8 cellular contexts compared by ENCODE assay signal in genomic region chr2:191376981-191377629, GRCh38.
A peak's percentile ranks its signal among the peaks of the same experiment; 100 is the strongest.
DNase-seq lines count a peak whose midpoint lies in the region; ATAC-seq lines count a peak whose summit lies in the region.

No MANE protein-coding gene starts in this region.

- H3K36me3 Mint-ChIP-seq in stimulated activated effector memory CD8-positive, alpha-beta T cell treated with anti-CD3 and anti-CD28 coated beads, Interleukin-12 subunit alpha, Interleukin-12 subunit beta, amount 100 ng/mL, for 72 hours, result no peaks in the 10 kb centered on the region

- H3K4me1 Mint-ChIP-seq in stimulated activated effector memory CD8-positive, alpha-beta T cell treated with anti-CD3 and anti-CD28 coated beads, Interleukin-12 subunit alpha, Interleukin-12 subunit beta, amount 100 ng/mL, for 72 hours, result peaks cover 12% of the 10 kb centered on the region

- peak; percentile 70 for ATAC-seq in GM21528 (IDR thresholded peaks at IDR 0.05; ENCODE audit: low FRiP score, unreplicated experiment)
- ATAC-seq in stimulated activated effector memory CD8-positive, alpha-beta T cell treated with anti-CD3 and anti-CD28 coated beads, Interleukin-12 subunit alpha, Interleukin-12 subunit beta, amount 100 ng/mL, for 72 hours, result peak; percentile 78
- no peak for ATAC-seq in GM18520 (IDR thresholded peaks at IDR 0.05; ENCODE audit: unreplicated experiment)
- ATAC-seq in HG03457 (IDR thresholded peaks at IDR 0.05; ENCODE audit: unreplicated experiment), result no peak

- H3K4me3 Mint-ChIP-seq in stimulated activated effector memory CD8-positive, alpha-beta T cell treated with anti-CD3 and anti-CD28 coated beads, Interleukin-12 subunit alpha, Interleukin-12 subunit beta, amount 100 ng/mL, for 72 hours, result no peak overlapping the region

- H3K9me3 Mint-ChIP-seq in stimulated activated effector memory CD8-positive, alpha-beta T cell treated with anti-CD3 and anti-CD28 coated beads, Interleukin-12 subunit alpha, Interleukin-12 subunit beta, amount 100 ng/mL, for 72 hours, result no peaks in the 10 kb centered on the region

- DNase-seq in COLO668 (lab: John Stamatoyannopoulos, UW; ENCODE audit: unreplicated experiment), result peak; percentile 46
- DNase-seq in M059J (ENCODE audit: low read depth), result peak; percentile 94
- DNase-seq in amygdala (lab: John Stamatoyannopoulos, UW), result peak in 33 of 56 donors; percentile 1 to 67 (median 15)
- peak; percentile 95 for DNase-seq in iris pigment epithelial cell (ENCODE audit: low read depth)
- DNase-seq in stimulated activated effector memory CD8-positive, alpha-beta T cell treated with anti-CD3 and anti-CD28 coated beads, Interleukin-12 subunit alpha, Interleukin-12 subunit beta, amount 100 ng/mL, for 72 hours (ENCODE audit: low spot score in 2 of 2), result no peak

- no peak overlapping the region for H3K27ac Mint-ChIP-seq in stimulated activated effector memory CD8-positive, alpha-beta T cell treated with anti-CD3 and anti-CD28 coated beads, Interleukin-12 subunit alpha, Interleukin-12 subunit beta, amount 100 ng/mL, for 72 hours

Comparison
In these comparisons a context has a peak if more than half of its experiments do, and no peak if none do; other contexts are left out.
1. DNase-seq: peak in COLO668 (single experiment), M059J (single experiment), amygdala (33 of 56) and iris pigment epithelial cell (single experiment); none in stimulated activated effector memory CD8-positive, alpha-beta T cell treated with anti-CD3 and anti-CD28 coated beads, Interleukin-12 subunit alpha, Interleukin-12 subunit beta, amount 100 ng/mL, for 72 hours (0 of 2).
2. ATAC-seq: peak in GM21528 (single experiment) and stimulated activated effector memory CD8-positive, alpha-beta T cell treated with anti-CD3 and anti-CD28 coated beads, Interleukin-12 subunit alpha, Interleukin-12 subunit beta, amount 100 ng/mL, for 72 hours (single experiment); none in GM18520 (single experiment) and HG03457 (single experiment).